8 cellular contexts compared by ENCODE assay signal in the genomic region with DNA sequence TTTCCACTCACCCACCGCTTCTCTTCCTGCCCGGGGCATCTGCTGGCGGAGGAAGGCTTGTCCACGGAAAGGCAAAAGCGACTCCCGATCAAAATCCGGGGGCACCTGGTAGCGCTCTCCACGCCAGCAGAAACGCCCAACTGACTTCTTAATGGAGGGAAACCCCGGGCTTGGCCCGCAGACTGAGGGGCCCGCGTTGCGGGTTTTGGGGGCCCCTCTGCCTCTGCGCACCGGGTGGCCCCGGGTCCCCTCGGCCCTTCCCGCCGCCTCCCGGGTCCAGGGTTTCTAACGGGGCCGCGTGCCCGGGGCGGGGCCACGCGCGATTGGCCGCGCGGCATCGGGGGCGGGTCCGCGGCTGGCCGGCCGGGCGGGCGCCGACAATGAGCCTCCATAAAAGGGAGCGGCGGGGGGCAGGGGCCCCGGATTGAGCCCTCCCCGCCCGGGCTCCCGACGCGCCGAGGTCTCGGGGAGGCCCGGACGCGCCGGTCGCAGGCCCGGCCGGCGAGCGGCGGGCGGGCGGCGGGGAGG. TPM values are rescaled to one million over a fixed set of nuclear protein-coding genes. Genes with fewer than 3 reads are reported as not detected.
DNase-seq lines count a peak whose midpoint lies in the region; ATAC-seq and TF ChIP-seq lines count a peak whose summit lies in the region.

A gene with protein sequence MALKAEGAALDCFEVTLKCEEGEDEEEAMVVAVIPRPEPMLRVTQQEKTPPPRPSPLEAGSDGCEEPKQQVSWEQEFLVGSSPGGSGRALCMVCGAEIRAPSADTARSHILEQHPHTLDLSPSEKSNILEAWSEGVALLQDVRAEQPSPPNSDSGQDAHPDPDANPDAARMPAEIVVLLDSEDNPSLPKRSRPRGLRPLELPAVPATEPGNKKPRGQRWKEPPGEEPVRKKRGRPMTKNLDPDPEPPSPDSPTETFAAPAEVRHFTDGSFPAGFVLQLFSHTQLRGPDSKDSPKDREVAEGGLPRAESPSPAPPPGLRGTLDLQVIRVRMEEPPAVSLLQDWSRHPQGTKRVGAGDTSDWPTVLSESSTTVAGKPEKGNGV (plus strand): TSS at position 422 of the 528 bp plus-strand sequence. CDS start 231 bp downstream, outside the sequence.

- peak within 1 kb of the TSS; percentile 90 for H3K9ac ChIP-seq in HUES48 (ENCODE audit: low read depth, low read length)
- peak within 1 kb of the TSS; percentile 73 for H3K9ac ChIP-seq in mucosa of stomach (ENCODE audit: low read length)

- BruUV-seq in Calu3 (replicated peaks; lab: Mats Ljungman, UMichigan) (no TSS peak), PC-9 (replicated peaks; lab: Mats Ljungman, UMichigan) (no TSS peak)

- H3K27ac ChIP-seq in HUES48 (ENCODE audit: low read depth, low read length) (peak within 1 kb of the TSS; percentile 90), PC-9 (no peak within 1 kb of the TSS)

- peaks cover 28% of the 10 kb centered on the region for H3K36me3 Mint-ChIP-seq in Calu3 (ENCODE audit: insufficient read depth, unreplicated experiment)
- peaks cover 12% of the 10 kb centered on the region for H3K36me3 Mint-ChIP-seq in activated T-cell treated with anti-CD3 and anti-CD28 coated beads, Interleukin-2, amount 50 U/mL, for 4 hours (ENCODE audit: insufficient read depth)

- no peaks in the 10 kb centered on the region for H3K9me3 Mint-ChIP-seq in Calu3 (ENCODE audit: low read depth, unreplicated experiment)
- H3K9me3 Mint-ChIP-seq in activated T-cell treated with anti-CD3 and anti-CD28 coated beads, Interleukin-2, amount 50 U/mL, for 4 hours: no peaks in the 10 kb centered on the region

- POLR2A ChIA-PET in PC-9 (lab: Charles Lee; ENCODE audit: unreplicated experiment): interaction anchor here (0.6 kb wide), 1 partner anchor 79 kb away, joined by 3 read pairs; no protein-coding TSS in a partner anchor

- peaks cover 26% of the 10 kb centered on the region for H3K4me1 Mint-ChIP-seq in Calu3 (ENCODE audit: low read depth, unreplicated experiment)
- H3K4me1 Mint-ChIP-seq in activated T-cell treated with anti-CD3 and anti-CD28 coated beads, Interleukin-2, amount 50 U/mL, for 4 hours (ENCODE audit: low read depth): peaks cover 18% of the 10 kb centered on the region

- peak within 1 kb of the TSS; percentile 98 for H2AFZ ChIP-seq in PC-9

- H3F3A ChIP-seq in PC-9 (ENCODE audit: insufficient read depth, low read depth): peaks cover 6% of the 10 kb centered on the region; the same call in 1 of the 2 replicates

- H3K27me3 ChIP-seq in HUES48 (ENCODE audit: control insufficient read depth, insufficient read depth, low read length): 0 out of 2 replicates have a peak, but pooled peaks cover 4% of the 10 kb centered on the region
- H3K27me3 ChIP-seq in PC-9 (ENCODE audit: insufficient read depth, low read depth): no peaks in the 10 kb centered on the region
- no peaks in the 10 kb centered on the region for H3K27me3 ChIP-seq in mucosa of stomach (ENCODE audit: control insufficient read depth, insufficient read depth, low read length)

- CTCF ChIA-PET in Calu3 (lab: Charles Lee) (interaction anchor here (1.5 kb wide), 1 partner anchor 45 kb away, joined by 5 read pairs; a partner anchor contains a TSS), PC-9 (lab: Charles Lee) (no interaction called here)

- H3K36me3 ChIP-seq in HUES48 (ENCODE audit: control insufficient read depth, insufficient read depth, low read length): peaks cover 29% of the 10 kb centered on the region
- 0 out of 2 replicates have a peak, but pooled peaks cover 2% of the 10 kb centered on the region for H3K36me3 ChIP-seq in PC-9 (ENCODE audit: low read depth)
- no peaks in the 10 kb centered on the region for H3K36me3 ChIP-seq in mucosa of stomach (ENCODE audit: control insufficient read depth, insufficient read depth, low read length)

- H3K4me3 ChIP-seq in HUES48 (ENCODE audit: low read depth, low read length): peak within 1 kb of the TSS; percentile 98
- peak within 1 kb of the TSS; percentile 99 for H3K4me3 ChIP-seq in PC-9
- peak within 1 kb of the TSS; percentile 61 for H3K4me3 ChIP-seq in mucosa of stomach (ENCODE audit: low read length)

- H3K9me3 ChIP-seq in HUES48 (ENCODE audit: control insufficient read depth, insufficient read depth, low read length): no peaks in the 10 kb centered on the region
- no peaks in the 10 kb centered on the region for H3K9me3 ChIP-seq in PC-9 (ENCODE audit: insufficient read depth, low read depth)
- no peaks in the 10 kb centered on the region for H3K9me3 ChIP-seq in mucosa of stomach (ENCODE audit: control insufficient read depth, low read length)

- peak within 1 kb of the TSS; percentile 76 for H3K4me3 Mint-ChIP-seq in Calu3 (ENCODE audit: low read depth, unreplicated experiment)
- peak within 1 kb of the TSS; percentile 77 for H3K4me3 Mint-ChIP-seq in activated T-cell treated with anti-CD3 and anti-CD28 coated beads, Interleukin-2, amount 50 U/mL, for 4 hours

- peak; percentile 85 for DNase-seq in Calu3
- DNase-seq in PC-9: peak in 1 of 2 experiments; percentile 84
- peak; percentile 59 for DNase-seq in activated T-cell treated with anti-CD3 and anti-CD28 coated beads, Interleukin-2, amount 50 U/mL, for 4 hours
- peak; percentile 37 to 46 for DNase-seq in stimulated activated CD8-positive, alpha-beta memory T cell treated with anti-CD3 and anti-CD28 coated beads, Interleukin-7, amount 100 ng/mL, for 1 hour (ENCODE audit: low read depth in 2 of 2)

- intact Hi-C loops in Calu3 (cut with micrococcal nuclease; ENCODE audit: unreplicated experiment) (no loop called here), PC-9 (cut with micrococcal nuclease; ENCODE audit: unreplicated experiment) (loop anchor here (1.0 kb wide), 2 partner anchors 9 to 45 kb away; a partner anchor contains a TSS)

- H3K4me1 ChIP-seq in HUES48 (ENCODE audit: control insufficient read depth, insufficient read depth, low read length): peaks cover 16% of the 10 kb centered on the region
- H3K4me1 ChIP-seq in PC-9 (replicated peaks; ENCODE audit: insufficient read depth): peaks cover 17% of the 10 kb centered on the region
- H3K4me1 ChIP-seq in mucosa of stomach (ENCODE audit: control insufficient read depth, insufficient read depth, low read length): peaks cover 9% of the 10 kb centered on the region

- H3K79me2 ChIP-seq in PC-9 (ENCODE audit: low read depth): peaks cover 34% of the 10 kb centered on the region

- H3K9me2 ChIP-seq in PC-9 (ENCODE audit: insufficient read depth): no peaks in the 10 kb centered on the region

- H3K27me3 Mint-ChIP-seq in Calu3 (ENCODE audit: unreplicated experiment): no peaks in the 10 kb centered on the region
- H3K27me3 Mint-ChIP-seq in activated T-cell treated with anti-CD3 and anti-CD28 coated beads, Interleukin-2, amount 50 U/mL, for 4 hours (ENCODE audit: low read depth): no peaks in the 10 kb centered on the region

- H3K4me2 ChIP-seq in PC-9: peak within 1 kb of the TSS; percentile 99

- peaks cover 14% of the 10 kb centered on the region; the same call in 1 of the 2 replicates for H4K20me1 ChIP-seq in PC-9 (ENCODE audit: insufficient read depth)

- ATAC-seq in GM21390 (IDR thresholded peaks at IDR 0.05; ENCODE audit: unreplicated experiment): peak; percentile 76
- peak; percentile 95 to 96 for ATAC-seq in activated T-cell treated with anti-CD3 and anti-CD28 coated beads, Interleukin-2, amount 50 U/mL, for 4 hours
- peak; percentile 76 for ATAC-seq in esophagus mucosa

- TF ChIP-seq CTCF in Calu3 (IDR thresholded peaks at IDR 0.05; ENCODE audit: unreplicated experiment): no peak
- no peak for TF ChIP-seq CTCF in PC-9 (conservative IDR thresholded peaks at IDR 0.05)

- peak within 1 kb of the TSS; percentile 68 for H3K27ac Mint-ChIP-seq in Calu3 (ENCODE audit: unreplicated experiment)

RNA-seq across cellular contexts. Expression of the gene that starts here (rescaled TPM):
- total RNA-seq in Calu3 (2022) (47.1 and 53.8 TPM in 2 replicates), PC-9 (2021) (46.8 and 49.7 TPM in 2 replicates), esophagus mucosa (4.4 TPM)
- 10 to 100 TPM; 24.0 to 28.9 (median 24.5) TPM for total RNA-seq in activated T-cell treated with anti-CD3 and anti-CD28 coated beads, Interleukin-2, amount 50 U/mL, for 4 hours
